ENCODE assay signal across 8 cellular contexts in the genomic region with DNA sequence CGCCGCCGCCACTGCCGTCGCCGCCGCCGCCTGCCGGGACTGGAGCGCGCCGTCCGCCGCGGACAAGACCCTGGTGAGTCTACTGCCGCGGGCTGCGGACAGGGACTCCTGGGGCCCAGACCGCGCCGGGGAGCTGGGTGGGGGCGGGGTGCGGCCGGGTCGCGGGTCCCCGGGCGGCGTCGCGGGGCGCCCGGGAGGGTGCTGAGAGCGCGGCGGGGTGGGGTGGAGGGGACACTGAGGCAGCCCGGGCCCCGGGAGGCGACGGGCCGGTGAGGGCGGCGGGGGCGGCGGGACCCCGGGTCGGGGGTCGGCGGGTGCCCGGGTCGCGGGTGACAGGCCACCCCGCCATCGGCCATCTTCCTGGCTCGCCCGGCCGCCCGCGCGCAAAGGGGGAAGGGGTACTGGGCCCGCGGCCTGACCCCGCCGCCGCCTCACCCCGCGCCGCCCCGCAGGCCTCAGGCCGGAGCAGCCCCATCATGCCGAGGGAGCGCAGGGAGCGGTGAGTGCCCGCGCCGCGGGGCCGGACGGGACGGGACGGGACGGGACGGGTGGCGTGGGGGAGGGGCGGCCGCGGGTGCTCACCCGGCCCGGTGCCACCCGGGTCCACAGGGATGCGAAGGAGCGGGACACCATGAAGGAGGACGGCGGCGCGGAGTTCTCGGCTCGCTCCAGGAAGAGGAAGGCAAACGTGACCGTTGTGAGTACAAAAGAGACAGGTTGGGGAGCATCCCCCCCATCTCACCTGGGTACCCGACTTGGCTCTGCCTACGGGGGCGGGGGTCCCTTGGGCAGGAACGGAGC. TPM values are rescaled to one million over a fixed set of nuclear protein-coding genes. Genes with fewer than 3 reads are reported as not detected.
A peak's percentile ranks its signal among the peaks of the same experiment; 100 is the strongest.
DNase-seq lines count a peak whose midpoint lies in the region; ATAC-seq and TF ChIP-seq lines count a peak whose summit lies in the region.

No MANE protein-coding gene starts in this region.

- H3K4me1 Mint-ChIP-seq in CD4-positive, alpha-beta T cell (ENCODE audit: low read depth) = peaks cover 11% of the 10 kb centered on the region

- H3K4me3 Mint-ChIP-seq in CD4-positive, alpha-beta T cell = peak overlapping the region; percentile 96

- H3K4me1 ChIP-seq in Loucy (ENCODE audit: insufficient read depth, low read length, poor library complexity, severe bottlenecking) = peaks cover 25% of the 10 kb centered on the region
- H3K4me1 ChIP-seq in left lung = peaks cover 0 to 6% of the 10 kb centered on the region in 2 donors
- peaks cover 0 to 19% (median 4%) of the 10 kb centered on the region in 4 donors for H3K4me1 ChIP-seq in tibial nerve

- H3K9me3 ChIP-seq in CD4-positive, alpha-beta T cell (ENCODE audit: control insufficient read depth, low read length) = no peaks in the 10 kb centered on the region
- H3K9me3 ChIP-seq in Loucy (ENCODE audit: insufficient read depth, low read depth, low read length) = no peaks in the 10 kb centered on the region
- no peaks in the 10 kb centered on the region for H3K9me3 ChIP-seq in left lung
- no peaks in the 10 kb centered on the region for H3K9me3 ChIP-seq in tibial nerve

- H3K27ac Mint-ChIP-seq in CD4-positive, alpha-beta T cell = peak overlapping the region; percentile 82

- ATAC-seq in CD4-positive, alpha-beta T cell (ENCODE audit: poor library complexity) = peak; percentile 0
- ATAC-seq in GM21360 (IDR thresholded peaks at IDR 0.05; ENCODE audit: unreplicated experiment) (peak; percentile 12), left lung (no peak)

- CTCF ChIA-PET in CD4-positive, alpha-beta T cell (lab: Charles Lee) = no interaction called here

- no peak for TF ChIP-seq CTCF in CD4-positive, alpha-beta T cell (IDR thresholded peaks at IDR 0.05)
- no peak for TF ChIP-seq CTCF in Loucy (conservative IDR thresholded peaks at IDR 0.05; ENCODE audit: low read length)
- TF ChIP-seq CTCF in astrocyte of the spinal cord (IDR thresholded peaks at IDR 0.05; ENCODE audit: low read depth, low read length) = no peak
- TF ChIP-seq CTCF in left lung (IDR thresholded peaks at IDR 0.05) = no peak
- TF ChIP-seq CTCF in tibial nerve (IDR thresholded peaks at IDR 0.05) = no peak
- no peak for TF ChIP-seq CTCF in GM10266 (IDR thresholded peaks at IDR 0.05; ENCODE audit: control insufficient read depth, insufficient read depth, low read depth, missing control alignments)

- TF ChIP-seq POLR2A in tibial nerve (IDR thresholded peaks at IDR 0.05) = no peak

- WGBS in tibial nerve, 2 donors = 8 to 10% methylated on average over 20 to 47 of the region's 104 CpGs

- H4K20me1 ChIP-seq in Loucy (ENCODE audit: insufficient read depth, low read length, poor library complexity, severe bottlenecking) = no peaks in the 10 kb centered on the region

- H3K27ac ChIP-seq in CD4-positive, alpha-beta T cell (ENCODE audit: low read depth, low read length) = no peak overlapping the region
- H3K27ac ChIP-seq in left lung = no peak overlapping the region
- peak overlapping the region in 1 of 4 donors; percentile 17 for H3K27ac ChIP-seq in tibial nerve

- H3K9me2 ChIP-seq in Loucy (replicated peaks; ENCODE audit: low read depth, low read length) = no peaks in the 10 kb centered on the region

- H3F3A ChIP-seq in Loucy (ENCODE audit: low read depth) = no peaks in the 10 kb centered on the region; the same call in 1 of the 2 replicates

- H2AFZ ChIP-seq in Loucy (ENCODE audit: low read length) = no peak overlapping the region

- no peaks in the 10 kb centered on the region for H3K79me2 ChIP-seq in Loucy (ENCODE audit: insufficient read depth, low read length)

- H3K36me3 ChIP-seq in Loucy (ENCODE audit: insufficient read depth, low read length) = no peaks in the 10 kb centered on the region
- no peaks in the 10 kb centered on the region for H3K36me3 ChIP-seq in left lung
- H3K36me3 ChIP-seq in tibial nerve = no peaks in the 10 kb centered on the region

- no peaks in the 10 kb centered on the region for H3K27me3 Mint-ChIP-seq in CD4-positive, alpha-beta T cell

- H3K4me2 ChIP-seq in Loucy (ENCODE audit: low read depth, low read length, poor library complexity, severe bottlenecking) = peak overlapping the region; percentile 73

- intact Hi-C loops in CD4-positive, alpha-beta T cell (cut with DNase I, micrococcal nuclease) = loop anchor here in 1 of 2 experiments (1.0 to 10.0 kb wide), 4 partner anchors 32 to 597 kb away; partner anchors contain the start of genes PLEKHF1 and UQCRFS1
- intact Hi-C loops in left lung (cut with DNase I) = no loop called here

- no peaks in the 10 kb centered on the region for H3K27me3 ChIP-seq in CD4-positive, alpha-beta T cell (ENCODE audit: control insufficient read depth, insufficient read depth, low read length)
- no peaks in the 10 kb centered on the region for H3K27me3 ChIP-seq in Loucy (ENCODE audit: insufficient read depth, low read length, poor library complexity, severe bottlenecking)
- peaks cover 0 to 4% of the 10 kb centered on the region in 2 donors for H3K27me3 ChIP-seq in left lung
- H3K27me3 ChIP-seq in tibial nerve = no peaks in the 10 kb centered on the region

- POLR2A ChIA-PET in CD4-positive, alpha-beta T cell (lab: Charles Lee) = interaction anchor here (1.6 to 4.1 kb wide), 3 partner anchors 19 to 32 kb away, joined by 7 to 17 read pairs (median 7); no protein-coding TSS in a partner anchor

- no peaks in the 10 kb centered on the region for H3K9me3 Mint-ChIP-seq in CD4-positive, alpha-beta T cell

- peak overlapping the region; percentile 63 for H3K4me3 ChIP-seq in Loucy (ENCODE audit: low read length, poor library complexity, severe bottlenecking)
- peak overlapping the region; percentile 32 for H3K4me3 ChIP-seq in astrocyte of the spinal cord (ENCODE audit: low read depth, low read length)
- peak overlapping the region; percentile 31 to 44 for H3K4me3 ChIP-seq in left lung
- peak overlapping the region in 3 of 4 donors; percentile 40 to 59 (median 50) for H3K4me3 ChIP-seq in tibial nerve

- DNase-seq in CD4-positive, alpha-beta T cell = peak in 3 of 10 experiments; percentile 6 to 38 (median 7)
- DNase-seq in astrocyte of the spinal cord (ENCODE audit: low read depth, low spot score) = no peak
- DNase-seq in left lung = peak in 1 of 2 donors; percentile 86
- no peak for DNase-seq in tibial nerve (ENCODE audit: low spot score in 2 of 2)
- DNase-seq in occipital lobe (lab: John Stamatoyannopoulos, UW) = no peak
- no peak for DNase-seq in GM10266 (ENCODE audit: extremely low spot score)

- peaks cover 4% of the 10 kb centered on the region for H3K36me3 Mint-ChIP-seq in CD4-positive, alpha-beta T cell (ENCODE audit: low read depth)

- no peak for TF ChIP-seq EP300 in tibial nerve (IDR thresholded peaks at IDR 0.05)

- H3K9ac ChIP-seq in Loucy (ENCODE audit: low read depth, low read length, poor library complexity, severe bottlenecking) = peak overlapping the region; percentile 24

- in situ Hi-C loops in astrocyte of the spinal cord (cut with HindIII; ENCODE audit: low sequenced_read_pairs) = no loop called here

RNA-seq across cellular contexts. Expression of gene CCNE1, which starts 0.5 kb away (rescaled TPM):
- total RNA-seq in CD4-positive, alpha-beta T cell = 1 to 10 TPM; 4.9 to 5.6 TPM
- total RNA-seq in left lung (1 to 10 TPM; 4.2 to 4.7 TPM), tibial nerve (1 to 10 TPM in 3 of 4 donors, under 1 TPM in 1; 0.60 to 4.9 (median 3.8) TPM), occipital lobe (1.1 TPM)
